In the genomic region with DNA sequence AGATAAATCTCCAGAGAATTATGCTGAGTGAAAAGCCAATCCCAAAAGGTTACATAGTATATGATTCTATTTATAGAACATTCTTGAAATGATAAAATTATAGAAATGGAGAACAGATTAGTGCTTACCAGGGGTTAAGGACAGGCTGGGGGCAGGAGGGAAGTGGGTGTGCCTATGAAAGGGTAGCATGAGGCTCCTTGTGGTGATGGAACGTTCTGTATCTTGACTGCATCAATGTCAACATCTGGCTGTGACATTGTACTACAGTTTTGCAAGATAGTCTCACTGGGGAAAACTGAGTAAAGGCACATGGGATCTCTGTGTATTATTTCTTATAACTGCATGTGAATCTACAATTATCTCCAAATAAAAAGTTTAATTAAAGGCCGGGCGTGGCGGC, we compare ENCODE assay signal across 28 cellular contexts. TPM values are rescaled to one million over a fixed set of nuclear protein-coding genes. Genes with fewer than 3 reads are reported as not detected.
DNase-seq lines count a peak whose midpoint lies in the region; ATAC-seq and TF ChIP-seq lines count a peak whose summit lies in the region.
"Had no signal": no experiment of that assay in that cellular context is flagged by ENCODE, and none has a peak within 500 bp of the region (broad histone marks: within the 10 kb centered on the region; RNA-seq: fewer than 3 reads in every experiment).

No MANE protein-coding gene starts in this region.

- no peak for TF ChIP-seq CTCF in CD4-positive, alpha-beta T cell (IDR thresholded peaks at IDR 0.05)
- TF ChIP-seq CTCF in GM20000 (IDR thresholded peaks at IDR 0.05; ENCODE audit: extremely low read depth, missing control alignments) (no peak), BE2C (IDR thresholded peaks at IDR 0.05; ENCODE audit: low read depth, low read length) (no peak), CD14-positive monocyte (IDR thresholded peaks at IDR 0.05) (no peak)

- H3K9me3 Mint-ChIP-seq in activated CD4-positive, alpha-beta T cell treated with anti-CD3 and anti-CD28 coated beads, Interleukin-2, amount 10 ng/mL, durations not matched to agents 7 days and 5 days: no peaks in the 10 kb centered on the region
- no peaks in the 10 kb centered on the region for H3K9me3 Mint-ChIP-seq in CD4-positive, alpha-beta T cell
- no peaks in the 10 kb centered on the region for H3K9me3 Mint-ChIP-seq in activated CD8-positive, alpha-beta T cell treated with anti-CD3 and anti-CD28 coated beads, Interleukin-2, amount 10 ng/mL, durations not matched to agents 7 days and 5 days (ENCODE audit: insufficient read depth)
- no peaks in the 10 kb centered on the region for H3K9me3 Mint-ChIP-seq in naive thymus-derived CD8-positive, alpha-beta T cell
- H3K9me3 Mint-ChIP-seq in CD14-positive monocyte: no peaks in the 10 kb centered on the region

- CTCF ChIA-PET in activated CD4-positive, alpha-beta T cell treated with anti-CD3 and anti-CD28 coated beads, Interleukin-2, amount 10 ng/mL, durations not matched to agents 7 days and 5 days (lab: Charles Lee): interaction anchor here (1.1 to 2.6 kb wide), 5 partner anchors 11 to 32 kb away, joined by 3 to 6 read pairs (median 4); no protein-coding TSS in a partner anchor
- CTCF ChIA-PET in CD4-positive, alpha-beta T cell (lab: Charles Lee): interaction anchor here (0.7 to 2.8 kb wide), 2 partner anchors 15 to 54 kb away, joined by 4 to 8 read pairs; no protein-coding TSS in a partner anchor
- CTCF ChIA-PET in activated CD8-positive, alpha-beta T cell treated with anti-CD3 and anti-CD28 coated beads, Interleukin-2, amount 10 ng/mL, durations not matched to agents 7 days and 5 days (lab: Charles Lee): interaction anchor here (1.2 to 6.5 kb wide), 4 partner anchors 12 to 36 kb away, joined by 3 to 42 read pairs (median 7); partner anchors contain the start of gene AKNA

- peaks cover 78% of the 10 kb centered on the region for H3K36me3 Mint-ChIP-seq in activated CD4-positive, alpha-beta T cell treated with anti-CD3 and anti-CD28 coated beads, Interleukin-2, amount 10 ng/mL, durations not matched to agents 7 days and 5 days (ENCODE audit: low read depth)
- peaks cover 94% of the 10 kb centered on the region for H3K36me3 Mint-ChIP-seq in CD4-positive, alpha-beta T cell (ENCODE audit: low read depth)
- H3K36me3 Mint-ChIP-seq in activated CD8-positive, alpha-beta T cell treated with anti-CD3 and anti-CD28 coated beads, Interleukin-2, amount 10 ng/mL, durations not matched to agents 7 days and 5 days (ENCODE audit: low read depth): peaks cover 79% of the 10 kb centered on the region
- peaks cover 0 to 92% (median 24%) of the 10 kb centered on the region in 3 donors for H3K36me3 Mint-ChIP-seq in naive thymus-derived CD8-positive, alpha-beta T cell
- peaks cover 82 to 96% of the 10 kb centered on the region in 2 donors for H3K36me3 Mint-ChIP-seq in CD14-positive monocyte

- H3K27ac Mint-ChIP-seq in activated CD4-positive, alpha-beta T cell treated with anti-CD3 and anti-CD28 coated beads, Interleukin-2, amount 10 ng/mL, durations not matched to agents 7 days and 5 days: peak overlapping the region; percentile 50
- H3K27ac Mint-ChIP-seq in CD4-positive, alpha-beta T cell: peak overlapping the region; percentile 92
- peak overlapping the region; percentile 60 for H3K27ac Mint-ChIP-seq in activated CD8-positive, alpha-beta T cell treated with anti-CD3 and anti-CD28 coated beads, Interleukin-2, amount 10 ng/mL, durations not matched to agents 7 days and 5 days
- peak overlapping the region; percentile 16 to 91 (median 78) for H3K27ac Mint-ChIP-seq in naive thymus-derived CD8-positive, alpha-beta T cell
- H3K27ac Mint-ChIP-seq in CD14-positive monocyte: peak overlapping the region in 2 of 7 donors; percentile 12 to 59

- H3K4me1 ChIP-seq in BE2C: peaks cover 11% of the 10 kb centered on the region

- peak; percentile 57 for ATAC-seq in CD4-positive, alpha-beta T cell (ENCODE audit: poor library complexity)
- ATAC-seq in activated CD8-positive, alpha-beta T cell treated with anti-CD3 and anti-CD28 coated beads, Interleukin-2, amount 10 ng/mL, durations not matched to agents 7 days and 5 days: no peak
- peak; percentile 19 to 61 for ATAC-seq in naive thymus-derived CD8-positive, alpha-beta T cell
- ATAC-seq: esophagus mucosa; stimulated activated naive CD8-positive, alpha-beta T cell treated with anti-CD3 and anti-CD28 coated beads, Interleukin-15, Interleukin-2, amounts not matched to agents 100 U/mL and 50 U/mL, for 24 hours had no signal

- H3K4me3 Mint-ChIP-seq in activated CD4-positive, alpha-beta T cell treated with anti-CD3 and anti-CD28 coated beads, Interleukin-2, amount 10 ng/mL, durations not matched to agents 7 days and 5 days: no peak overlapping the region
- H3K4me3 Mint-ChIP-seq in CD4-positive, alpha-beta T cell: peak overlapping the region; percentile 34
- no peak overlapping the region for H3K4me3 Mint-ChIP-seq in activated CD8-positive, alpha-beta T cell treated with anti-CD3 and anti-CD28 coated beads, Interleukin-2, amount 10 ng/mL, durations not matched to agents 7 days and 5 days
- H3K4me3 Mint-ChIP-seq in naive thymus-derived CD8-positive, alpha-beta T cell: peak overlapping the region in 7 of 10 donors; percentile 26 to 54 (median 43)
- no peak overlapping the region for H3K4me3 Mint-ChIP-seq in CD14-positive monocyte

- H3K4me3 ChIP-seq in BE2C (ENCODE audit: low read depth, low read length): no peak overlapping the region
- H3K4me3 ChIP-seq: adrenal gland, GM23248, lung had no signal

- H3K27ac ChIP-seq in CD4-positive, alpha-beta T cell (ENCODE audit: low read depth, low read length): no peak overlapping the region
- H3K27ac ChIP-seq: adrenal gland, brain microvascular endothelial cell, GM23248 had no signal

- H3K27me3 Mint-ChIP-seq in activated CD4-positive, alpha-beta T cell treated with anti-CD3 and anti-CD28 coated beads, Interleukin-2, amount 10 ng/mL, durations not matched to agents 7 days and 5 days: no peaks in the 10 kb centered on the region
- H3K27me3 Mint-ChIP-seq in CD4-positive, alpha-beta T cell: no peaks in the 10 kb centered on the region
- no peaks in the 10 kb centered on the region for H3K27me3 Mint-ChIP-seq in activated CD8-positive, alpha-beta T cell treated with anti-CD3 and anti-CD28 coated beads, Interleukin-2, amount 10 ng/mL, durations not matched to agents 7 days and 5 days (ENCODE audit: low read depth)
- no peaks in the 10 kb centered on the region for H3K27me3 Mint-ChIP-seq in naive thymus-derived CD8-positive, alpha-beta T cell
- H3K27me3 Mint-ChIP-seq in CD14-positive monocyte (ENCODE audit: low read depth in 3 of 3): no peaks in the 10 kb centered on the region

- H3K4me1 Mint-ChIP-seq in activated CD4-positive, alpha-beta T cell treated with anti-CD3 and anti-CD28 coated beads, Interleukin-2, amount 10 ng/mL, durations not matched to agents 7 days and 5 days: peaks cover 51% of the 10 kb centered on the region
- peaks cover 64% of the 10 kb centered on the region for H3K4me1 Mint-ChIP-seq in CD4-positive, alpha-beta T cell (ENCODE audit: low read depth)
- peaks cover 68% of the 10 kb centered on the region for H3K4me1 Mint-ChIP-seq in activated CD8-positive, alpha-beta T cell treated with anti-CD3 and anti-CD28 coated beads, Interleukin-2, amount 10 ng/mL, durations not matched to agents 7 days and 5 days (ENCODE audit: low read depth)
- peaks cover 28 to 74% (median 60%) of the 10 kb centered on the region in 4 donors for H3K4me1 Mint-ChIP-seq in naive thymus-derived CD8-positive, alpha-beta T cell
- peaks cover 17% of the 10 kb centered on the region for H3K4me1 Mint-ChIP-seq in CD14-positive monocyte

- DNase-seq in activated CD4-positive, alpha-beta T cell treated with anti-CD3 and anti-CD28 coated beads, Interleukin-2, amount 10 ng/mL, durations not matched to agents 7 days and 5 days: no peak
- DNase-seq in activated CD4-positive, alpha-beta T cell treated with anti-CD3 and anti-CD28 coated beads, Interleukin-2, amount 50 U/mL, for 4 hours: no peak
- DNase-seq in CD4-positive, alpha-beta T cell: no peak
- no peak for DNase-seq in activated CD8-positive, alpha-beta T cell treated with anti-CD3 and anti-CD28 coated beads, Interleukin-2, amount 10 ng/mL, durations not matched to agents 7 days and 5 days
- DNase-seq in naive thymus-derived CD8-positive, alpha-beta T cell: peak in 1 of 10 donors; percentile 42
- DNase-seq in GM20000 (ENCODE audit: low spot score) (no peak), BE2C (no peak), CD14-positive monocyte (ENCODE audit: low spot score) (no peak)
- DNase-seq: activated CD4-positive, alpha-beta T cell treated with anti-CD3 and anti-CD28 coated beads for 48 hours; adrenal gland; brain microvascular endothelial cell; effector memory CD4-positive, alpha-beta T cell; EL; foreskin melanocyte; GM23248; hypothalamus; NCI-H1105 treated with DMSO at 0.1 percent for 48 hours; NCI-H2029 treated with DMSO at 0.1 percent for 48 hours; NCI-H345; NCI-H82; nucleus accumbens; stimulated activated CD4-positive, alpha-beta T cell treated with anti-CD3 and anti-CD28 coated beads, Interleukin-2, amount 100 ng/mL, for 24 hours; stimulated activated naive CD8-positive, alpha-beta T cell treated with anti-CD3 and anti-CD28 coated beads, Interleukin-15, Interleukin-2, amounts not matched to agents 100 U/mL and 50 U/mL, for 24 hours; trophoblast cell had no signal

- no peaks in the 10 kb centered on the region for H3K9me3 ChIP-seq in CD4-positive, alpha-beta T cell (ENCODE audit: control insufficient read depth, low read length)
- no peaks in the 10 kb centered on the region for H3K9me3 ChIP-seq in BE2C
- H3K9me3 ChIP-seq: adrenal gland had no signal

- intact Hi-C loops in CD4-positive, alpha-beta T cell (cut with DNase I, micrococcal nuclease): loop anchor here in 1 of 2 experiments (5.0 kb wide), 1 partner anchor 35 kb away; the partner anchor contains the start of gene AKNA
- intact Hi-C loops in CD14-positive monocyte (cut with micrococcal nuclease): no loop called here

- no peaks in the 10 kb centered on the region for H3K27me3 ChIP-seq in CD4-positive, alpha-beta T cell (ENCODE audit: control insufficient read depth, insufficient read depth, low read length)
- no peaks in the 10 kb centered on the region for H3K27me3 ChIP-seq in BE2C
- H3K27me3 ChIP-seq: adrenal gland, brain microvascular endothelial cell had no signal

- no peaks in the 10 kb centered on the region for H3K36me3 ChIP-seq in BE2C

- POLR2A ChIA-PET in activated CD4-positive, alpha-beta T cell treated with anti-CD3 and anti-CD28 coated beads, Interleukin-2, amount 10 ng/mL, durations not matched to agents 7 days and 5 days (lab: Charles Lee): interaction anchor here (0.7 kb wide), 1 partner anchor 35 kb away, joined by 3 read pairs; no protein-coding TSS in a partner anchor
- POLR2A ChIA-PET in CD4-positive, alpha-beta T cell (lab: Charles Lee): interaction anchor here (0.8 to 2.2 kb wide), 6 partner anchors 12 to 236 kb away, joined by 3 to 6 read pairs (median 3); partner anchors contain the start of gene ATP6V1G1
- POLR2A ChIA-PET in activated CD8-positive, alpha-beta T cell treated with anti-CD3 and anti-CD28 coated beads, Interleukin-2, amount 10 ng/mL, durations not matched to agents 7 days and 5 days (lab: Charles Lee): interaction anchor here (0.7 to 2.3 kb wide), 3 partner anchors 11 to 33 kb away, joined by 3 to 10 read pairs (median 7); no protein-coding TSS in a partner anchor
- POLR2A ChIA-PET in naive thymus-derived CD8-positive, alpha-beta T cell (lab: Charles Lee): interaction anchor here (1.2 to 41.6 kb wide), 5 partner anchors 10 to 41 kb away, joined by 3 to 1589 read pairs (median 6); partner anchors contain the start of gene AKNA

RNA-seq across cellular contexts. Expression of gene ORM2, which starts 22.3 kb away (rescaled TPM):
- total RNA-seq in activated CD4-positive, alpha-beta T cell treated with anti-CD3 and anti-CD28 coated beads, Interleukin-2, amount 10 ng/mL, durations not matched to agents 7 days and 5 days: not detected
- total RNA-seq in CD4-positive, alpha-beta T cell: not detected
- total RNA-seq in activated CD8-positive, alpha-beta T cell treated with anti-CD3 and anti-CD28 coated beads, Interleukin-2, amount 10 ng/mL, durations not matched to agents 7 days and 5 days: not detected
- total RNA-seq in naive thymus-derived CD8-positive, alpha-beta T cell: not detected
- polyA plus RNA-seq in naive thymus-derived CD8-positive, alpha-beta T cell: not detected
- not detected for polyA plus RNA-seq in BE2C (2012; ENCODE audit: insufficient read depth, insufficient read length, low read depth)
- under 1 TPM in 1 of 2 donors, not detected in 1; 0.30 TPM for polyA plus RNA-seq in CD14-positive monocyte
- total RNA-seq: GM23248, pulmonary artery endothelial cell, skeletal muscle tissue had no signal
- polyA plus RNA-seq: GM23248 had no signal

RNA-seq across cellular contexts. Expression of gene ORM1, which starts 29.0 kb away (rescaled TPM):
- total RNA-seq in activated CD4-positive, alpha-beta T cell treated with anti-CD3 and anti-CD28 coated beads, Interleukin-2, amount 10 ng/mL, durations not matched to agents 7 days and 5 days: not detected
- not detected for total RNA-seq in CD4-positive, alpha-beta T cell
- not detected for total RNA-seq in activated CD8-positive, alpha-beta T cell treated with anti-CD3 and anti-CD28 coated beads, Interleukin-2, amount 10 ng/mL, durations not matched to agents 7 days and 5 days
- total RNA-seq in naive thymus-derived CD8-positive, alpha-beta T cell: not detected
- not detected for polyA plus RNA-seq in naive thymus-derived CD8-positive, alpha-beta T cell
- not detected for polyA plus RNA-seq in BE2C (2012; ENCODE audit: insufficient read depth, insufficient read length, low read depth)
- polyA plus RNA-seq in CD14-positive monocyte: 1 to 10 TPM; 2.2 to 2.8 TPM
- total RNA-seq: GM23248, pulmonary artery endothelial cell had no signal
- polyA plus RNA-seq: GM23248 had no signal

RNA-seq across cellular contexts. Expression of gene AKNA, which starts 35.9 kb away (rescaled TPM):
- total RNA-seq in activated CD4-positive, alpha-beta T cell treated with anti-CD3 and anti-CD28 coated beads, Interleukin-2, amount 10 ng/mL, durations not matched to agents 7 days and 5 days: 100 to 1,000 TPM; 300 to 364 TPM
- 100 to 1,000 TPM; 247 to 258 TPM for total RNA-seq in CD4-positive, alpha-beta T cell
- total RNA-seq in activated CD8-positive, alpha-beta T cell treated with anti-CD3 and anti-CD28 coated beads, Interleukin-2, amount 10 ng/mL, durations not matched to agents 7 days and 5 days: 100 to 1,000 TPM; 413 to 430 TPM
- total RNA-seq in naive thymus-derived CD8-positive, alpha-beta T cell: 100 to 1,000 TPM; 425 to 430 TPM
- 10 to 100 TPM; 12.7 to 31.6 (median 21.3) TPM for polyA plus RNA-seq in naive thymus-derived CD8-positive, alpha-beta T cell
- polyA plus RNA-seq in BE2C (2012; ENCODE audit: insufficient read depth, insufficient read length, low read depth): 23.9 TPM
- polyA plus RNA-seq in CD14-positive monocyte: 1 to 10 TPM; 3.3 to 7.3 TPM

Comparison
In these comparisons a context has a peak if more than half of its experiments do, and no peak if none do; other contexts are left out.
1. H3K4me3 Mint-ChIP-seq: peak in CD4-positive, alpha-beta T cell (single experiment) and naive thymus-derived CD8-positive, alpha-beta T cell (7 of 10); none in activated CD4-positive, alpha-beta T cell treated with anti-CD3 and anti-CD28 coated beads, Interleukin-2, amount 10 ng/mL, durations not matched to agents 7 days and 5 days (single experiment), activated CD8-positive, alpha-beta T cell treated with anti-CD3 and anti-CD28 coated beads, Interleukin-2, amount 10 ng/mL, durations not matched to agents 7 days and 5 days (single experiment) and CD14-positive monocyte (0 of 2).